ENCODE assay signal across 19 cellular contexts in genomic region chr4:2367626-2368025, GRCh38. TPM values are rescaled to one million over a fixed set of nuclear protein-coding genes. Genes with fewer than 3 reads are reported as not detected.
DNase-seq lines count a peak whose midpoint lies in the region; ATAC-seq, FAIRE-seq and TF ChIP-seq lines count a peak whose summit lies in the region.
"Had no signal": no experiment of that assay in that cellular context is flagged by ENCODE, and none has a peak within 500 bp of the region (broad histone marks: within the 10 kb centered on the region; RNA-seq: fewer than 3 reads in every experiment).

No MANE protein-coding gene starts in this region.

- H3K9ac ChIP-seq in K562 (ENCODE audit: insufficient read depth in 1 of 2, low read depth in 2 of 2, low read length in 2 of 2), result no peak overlapping the region

- H2AFZ ChIP-seq in K562 (ENCODE audit: low read depth, low read length), result no peak overlapping the region

- FAIRE-seq in K562 (lab: Jason Lieb, UNC) (no peak), HTR-8/SVneo (lab: Jason Lieb, UNC) (no peak)
- FAIRE-seq: H54 had no signal

- H3K27ac ChIP-seq in K562 (ENCODE audit: extremely low read depth, low read depth, low read length), result no peak overlapping the region
- H3K27ac ChIP-seq in lower lobe of right lung, result no peak overlapping the region
- H3K27ac ChIP-seq in upper lobe of right lung, result no peak overlapping the region

- DNase-seq in T-helper 17 cell (no peak), K562 (ENCODE audit: extremely low read depth in 1 of 4, low spot score in 3 of 4) (no peak), lower lobe of right lung (peak; percentile 34), upper lobe of right lung (peak; percentile 36), HCEC 1CT (no peak), HTR-8/SVneo (ENCODE audit: insufficient read length, low spot score) (no peak), dedifferentiated amniotic fluid mesenchymal stem cell (ENCODE audit: extremely low spot score) (no peak)
- DNase-seq: CD4-positive, CD25-positive, alpha-beta regulatory T cell; COR-L47; DMS79; KBM-7; NCI-H146; NCI-H2029; NCI-H226; NCI-H510A treated with DMSO at 0.1 percent for 48 hours; NCI-H748 treated with DMSO at 0.1 percent for 48 hours had no signal

- H3K36me3 ChIP-seq in K562 (ENCODE audit: control insufficient read depth, insufficient read depth, low read length) (peaks cover 14% of the 10 kb centered on the region; the same call in 1 of the 3 replicates), lower lobe of right lung (no peaks in the 10 kb centered on the region), upper lobe of right lung (no peaks in the 10 kb centered on the region)

- POLR2A ChIA-PET in K562 (lab: Yijun Ruan, JAX), result no interaction called here

- in situ Hi-C loops in K562 (cut with MboI), result no loop called here

- peaks cover 9% of the 10 kb centered on the region for H3K4me1 Mint-ChIP-seq in T-helper 17 cell

- CTCF ChIA-PET in K562 (lab: Yijun Ruan, JAX; ENCODE audit: low intra/inter-chr PET ratio), result no interaction called here

- TF ChIP-seq RAD21 in K562 (CRISPR knock-in tag; conservative IDR thresholded peaks at IDR 0.05 in 1 of 2, IDR thresholded peaks at IDR 0.05 in 1 of 2), result no peak

- TF ChIP-seq EP300 in K562 (IDR thresholded peaks at IDR 0.05; ENCODE audit: low read length), result no peak

- H3K4me1 ChIP-seq in K562 (replicated peaks in 1 of 2; ENCODE audit: control insufficient read depth in 2 of 2, insufficient read depth in 2 of 2, low read length in 2 of 2) (peaks cover 14 to 42% of the 10 kb centered on the region in 2 experiments; a peak in 3 of 5 replicates), lower lobe of right lung (peaks cover 27% of the 10 kb centered on the region), upper lobe of right lung (peaks cover 15% of the 10 kb centered on the region)

- no peaks in the 10 kb centered on the region for H3K27me3 Mint-ChIP-seq in T-helper 17 cell
- H3K27me3 Mint-ChIP-seq: CD4-positive, CD25-positive, alpha-beta regulatory T cell had no signal

- peak overlapping the region; percentile 9 for H3K27ac Mint-ChIP-seq in T-helper 17 cell

- ATAC-seq in T-helper 17 cell, result no peak
- ATAC-seq in K562, result no peak
- ATAC-seq in lower lobe of right lung, result no peak
- no peak for ATAC-seq in upper lobe of right lung
- ATAC-seq: SK-N-SH treated with all-trans-retinoic acid at 6 μM for 48 hours had no signal

- no peak overlapping the region for H3K4me2 ChIP-seq in K562 (ENCODE audit: insufficient read depth, low read length)

- TF ChIP-seq CTCF in K562 (IDR thresholded peaks at IDR 0.05 in 2 of 3, conservative IDR thresholded peaks at IDR 0.05 in 1 of 3; ENCODE audit: insufficient read depth in 2 of 3, low read depth in 1 of 3, low read length in 3 of 3) (no peak), lower lobe of right lung (IDR thresholded peaks at IDR 0.05) (no peak), upper lobe of right lung (IDR thresholded peaks at IDR 0.05) (no peak)

- WGBS in K562 (ENCODE audit: insufficient coverage, low coverage, missing lambda C conversion rate), result 65% methylated on average over 7 of the region's 7 CpGs

- H3K4me3 ChIP-seq in K562, result no peak overlapping the region
- H3K4me3 ChIP-seq in lower lobe of right lung, result no peak overlapping the region
- no peak overlapping the region for H3K4me3 ChIP-seq in upper lobe of right lung

- H3K4me3 Mint-ChIP-seq in T-helper 17 cell, result no peak overlapping the region

- no peaks in the 10 kb centered on the region for H4K20me1 ChIP-seq in K562 (replicated peaks; ENCODE audit: control insufficient read depth, insufficient read depth, low read length)

- intact Hi-C loops in K562 (cut with micrococcal nuclease), result no loop called here
- intact Hi-C loops in lower lobe of right lung (cut with DNase I), result no loop called here
- intact Hi-C loops in upper lobe of right lung (cut with DNase I), result no loop called here

- BruUV-seq in K562 (replicated peaks; lab: Mats Ljungman, UMichigan), result no TSS peak

- peaks cover 17% of the 10 kb centered on the region; the same call in 2 of the 3 replicates for H3K79me2 ChIP-seq in K562 (ENCODE audit: control insufficient read depth, insufficient read depth, low read length)

- H3K27me3 ChIP-seq in K562 (ENCODE audit: control insufficient read depth in 2 of 2, insufficient read depth in 2 of 2, low read length in 2 of 2) (no peaks in the 10 kb centered on the region), lower lobe of right lung (ENCODE audit: low read depth) (no peaks in the 10 kb centered on the region), upper lobe of right lung (no peaks in the 10 kb centered on the region)

- H3K36me3 Mint-ChIP-seq in T-helper 17 cell (ENCODE audit: low read depth), result peaks cover 2% of the 10 kb centered on the region

- no peaks in the 10 kb centered on the region for H3K9me1 ChIP-seq in K562 (ENCODE audit: control insufficient read depth, insufficient read depth, low read length)

- TF ChIP-seq POLR2A in K562 (conservative IDR thresholded peaks at IDR 0.05), result no peak

- peaks cover 5% of the 10 kb centered on the region for H3K9me3 ChIP-seq in T-helper 17 cell (ENCODE audit: control insufficient read depth, low read length, poor library complexity, severe bottlenecking)
- H3K9me3 ChIP-seq in K562 (replicated peaks; ENCODE audit: control insufficient read depth, insufficient read depth, low read depth, low read length), result peaks cover 3% of the 10 kb centered on the region; the same call in 1 of the 2 replicates
- H3K9me3 ChIP-seq in lower lobe of right lung, result peaks cover 8% of the 10 kb centered on the region
- no peaks in the 10 kb centered on the region for H3K9me3 ChIP-seq in upper lobe of right lung

TF ChIP-seq in K562, 482 proteins besides CTCF, POLR2A, EP300 and RAD21 (continues in another document):
- TF ChIP-seq NFXL1 (CRISPR knock-in tag; IDR thresholded peaks at IDR 0.05), result no peak
- TF ChIP-seq ARID2 (IDR thresholded peaks at IDR 0.05), result no peak
- TF ChIP-seq SMAD2 (IDR thresholded peaks at IDR 0.05; ENCODE audit: low read depth, low read length), result no peak
- TF ChIP-seq PRPF4 (IDR thresholded peaks at IDR 0.05; ENCODE audit: insufficient read depth, low read depth, low read length, poor library complexity, severe bottlenecking), result no peak

RNA-seq across cellular contexts. Expression of gene ZFYVE28, which starts 50.8 kb away (rescaled TPM):
- total RNA-seq in T-helper 17 cell (10 to 100 TPM; 49.4 to 63.6 TPM), K562 (2014; rRNA removed) (11.9 and 15.6 TPM in 2 replicates), K562 (2014; rRNA removed; fragmentation: Illumina TruSeq; extraction: Trizol) (5.0 and 6.1 TPM in 2 replicates), K562 (2015; rRNA removed; fragmentation: Illumina TruSeq; extraction: Trizol) (10.7 and 11.0 TPM in 2 replicates), K562 (2021) (24.8 and 25.1 TPM in 2 replicates), lower lobe of right lung (12.9 TPM), upper lobe of right lung (16.6 TPM)
- 99.5 and 128 TPM in 2 replicates for total RNA-seq in K562 (2011; cell fraction: chromatin; rRNA removed; ENCODE audit: low replicate concordance)
- 69.4 and 77.0 TPM in 2 replicates for total RNA-seq in K562 (2011; cell fraction: nucleolus; rRNA removed)
- total RNA-seq in K562 (2011; cell fraction: nucleoplasm; rRNA removed), result 69.0 and 126 TPM in 2 replicates
- polyA plus RNA-seq in K562 (2011; rRNA removed) (8.2 and 13.7 TPM in 2 replicates), K562 (2014; fragmentation: Illumina TruSeq; extraction: Trizol) (8.9 and 10.3 TPM in 2 replicates), K562 (2014; fragmentation: Nextera tagmentation; extraction: Ambion mirVana) (1 to 10 TPM; 1.3 to 2.1 TPM), K562 (2014; rRNA removed) (16.2 and 20.0 TPM in 2 replicates)
- polyA plus RNA-seq in K562 (2011; cell fraction: cytosol; rRNA removed), result 10.1 and 10.3 TPM in 2 replicates
- polyA plus RNA-seq in K562 (2011; cell fraction: nucleus; rRNA removed), result 85.0 and 102 TPM in 2 replicates
- polyA plus RNA-seq in K562 (2012), result 15.0 and 16.5 TPM in 2 replicates
- polyA minus RNA-seq in K562 (2011; rRNA and poly(A)+ RNA removed), result 10.9 and 12.1 TPM in 2 replicates
- 7.9 and 11.7 TPM in 2 replicates for polyA minus RNA-seq in K562 (2011; cell fraction: cytosol; rRNA and poly(A)+ RNA removed)
- polyA minus RNA-seq in K562 (2011; cell fraction: nucleus; rRNA and poly(A)+ RNA removed), result 20.1 and 25.1 TPM in 2 replicates

RNA-seq across cellular contexts. Expression of gene CFAP99, which starts 51.1 kb away (rescaled TPM):
- total RNA-seq in T-helper 17 cell (under 1 TPM; 0.32 to 0.63 TPM), K562 (2014; rRNA removed) (0.12 TPM in 1 of 2 replicates, not detected in the other), K562 (2014; rRNA removed; fragmentation: Illumina TruSeq; extraction: Trizol) (not detected in 2 replicates), K562 (2015; rRNA removed; fragmentation: Illumina TruSeq; extraction: Trizol) (not detected in 2 replicates), K562 (2021) (0.18 and 0.22 TPM in 2 replicates), lower lobe of right lung (4.3 TPM), upper lobe of right lung (not detected)
- 0.37 TPM in 1 of 2 replicates, not detected in the other for total RNA-seq in K562 (2011; cell fraction: chromatin; rRNA removed; ENCODE audit: low replicate concordance)
- total RNA-seq in K562 (2011; cell fraction: nucleolus; rRNA removed), result 0.17 TPM in 1 of 2 replicates, not detected in the other
- 0.66 TPM in 1 of 2 replicates, not detected in the other for total RNA-seq in K562 (2011; cell fraction: nucleoplasm; rRNA removed)
- polyA plus RNA-seq in K562 (2011; rRNA removed) (0.07 and 0.12 TPM in 2 replicates), K562 (2014; fragmentation: Illumina TruSeq; extraction: Trizol) (0.09 and 0.17 TPM in 2 replicates), K562 (2014; fragmentation: Nextera tagmentation; extraction: Ambion mirVana) (not detected), K562 (2014; rRNA removed) (not detected in 2 replicates)
- 0.07 and 0.12 TPM in 2 replicates for polyA plus RNA-seq in K562 (2011; cell fraction: cytosol; rRNA removed)
- polyA plus RNA-seq in K562 (2011; cell fraction: nucleus; rRNA removed), result 0.11 and 0.24 TPM in 2 replicates
- polyA plus RNA-seq in K562 (2012), result 0.23 and 0.32 TPM in 2 replicates
- not detected in 2 replicates for polyA minus RNA-seq in K562 (2011; rRNA and poly(A)+ RNA removed)
- not detected in 2 replicates for polyA minus RNA-seq in K562 (2011; cell fraction: cytosol; rRNA and poly(A)+ RNA removed)
- not detected in 2 replicates for polyA minus RNA-seq in K562 (2011; cell fraction: nucleus; rRNA and poly(A)+ RNA removed)
- polyA plus RNA-seq: BJ; CD4-positive, CD25-positive, alpha-beta regulatory T cell had no signal

Comparison
In these comparisons a context has a peak if more than half of its experiments do, and no peak if none do; other contexts are left out.
1. DNase-seq: peak in lower lobe of right lung (single experiment) and upper lobe of right lung (single experiment); none in T-helper 17 cell (0 of 3), K562 (0 of 4), HCEC 1CT (single experiment), HTR-8/SVneo (single experiment) and dedifferentiated amniotic fluid mesenchymal stem cell (single experiment).